Comparison of ENCODE assay signal across 16 cellular contexts in the genomic region with DNA sequence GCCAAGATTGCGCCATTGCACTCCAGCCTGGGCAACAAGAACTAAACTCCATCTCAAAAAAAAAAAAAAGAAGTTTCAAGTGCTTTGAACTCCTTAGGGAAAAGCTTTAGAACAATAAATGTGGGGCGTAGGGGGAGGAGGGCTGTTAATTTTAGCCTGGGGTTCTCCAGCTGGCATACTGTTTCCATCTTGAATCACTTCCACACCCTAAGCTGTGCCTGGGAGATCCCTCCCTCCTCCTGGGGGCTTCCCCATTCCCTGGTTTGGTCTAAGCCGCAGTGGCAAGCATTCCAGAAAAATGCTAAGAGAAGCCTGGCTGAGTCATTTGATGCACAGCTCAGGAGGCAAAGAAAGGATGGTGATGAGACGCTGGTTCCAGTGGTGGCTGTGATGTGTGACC. TPM values are rescaled to one million over a fixed set of nuclear protein-coding genes. Genes with fewer than 3 reads are reported as not detected.
A peak's percentile ranks its signal among the peaks of the same experiment; 100 is the strongest.
DNase-seq lines count a peak whose midpoint lies in the region; ATAC-seq and TF ChIP-seq lines count a peak whose summit lies in the region.
"Had no signal": no experiment of that assay in that cellular context is flagged by ENCODE, and none has a peak within 500 bp of the region (broad histone marks: within the 10 kb centered on the region; RNA-seq: fewer than 3 reads in every experiment).

No MANE protein-coding gene starts in this region.

- H3K4me1 Mint-ChIP-seq in CD4-positive, alpha-beta memory T cell, result peaks cover 27 to 39% (median 32%) of the 10 kb centered on the region in 4 donors
- H3K4me1 Mint-ChIP-seq in neural crest cell, result peaks cover 45% of the 10 kb centered on the region

- H3K9me3 ChIP-seq in CD4-positive, alpha-beta memory T cell (ENCODE audit: control insufficient read depth in 1 of 2, low read length in 2 of 2), result no peaks in the 10 kb centered on the region
- H3K9me3 ChIP-seq: mucosa of descending colon, SJCRH30 had no signal

- TF ChIP-seq CTCF in choroid plexus epithelial cell (conservative IDR thresholded peaks at IDR 0.05; ENCODE audit: low read depth, low read length) (no peak), neural crest cell (conservative IDR thresholded peaks at IDR 0.05) (no peak), GM13976 (IDR thresholded peaks at IDR 0.05; ENCODE audit: borderline replicate concordance, control extremely low read depth, extremely low read depth, insufficient read depth, missing control alignments) (no peak)

- H3K4me3 Mint-ChIP-seq in CD4-positive, alpha-beta memory T cell, result peak overlapping the region in 1 of 8 donors; percentile 72
- H3K4me3 Mint-ChIP-seq in neural crest cell, result peak overlapping the region; percentile 74

- H3K4me1 ChIP-seq in CD4-positive, alpha-beta memory T cell (ENCODE audit: insufficient read depth, low read length), result peaks cover 41% of the 10 kb centered on the region

- H3K27me3 ChIP-seq in CD4-positive, alpha-beta memory T cell (ENCODE audit: insufficient read depth, low read length), result no peaks in the 10 kb centered on the region

- H3K9me3 Mint-ChIP-seq in CD4-positive, alpha-beta memory T cell, result no peaks in the 10 kb centered on the region
- no peaks in the 10 kb centered on the region for H3K9me3 Mint-ChIP-seq in neural crest cell
- H3K9me3 Mint-ChIP-seq: IgD-negative memory B cell had no signal

- H3K36me3 ChIP-seq in CD4-positive, alpha-beta memory T cell (ENCODE audit: insufficient read depth, low read length), result no peaks in the 10 kb centered on the region
- H3K36me3 ChIP-seq: SJCRH30 had no signal

- no peaks in the 10 kb centered on the region for H3K27me3 Mint-ChIP-seq in CD4-positive, alpha-beta memory T cell
- peaks cover 6% of the 10 kb centered on the region for H3K27me3 Mint-ChIP-seq in neural crest cell (ENCODE audit: low read depth)

- peaks cover 0 to 26% of the 10 kb centered on the region in 2 donors for H3K36me3 Mint-ChIP-seq in CD4-positive, alpha-beta memory T cell
- peaks cover 2% of the 10 kb centered on the region for H3K36me3 Mint-ChIP-seq in neural crest cell (ENCODE audit: low read depth)
- H3K36me3 Mint-ChIP-seq: IgD-negative memory B cell had no signal

- in situ Hi-C loops in GM13976 (cut with MboI; ENCODE audit: low sequenced_read_pairs, unreplicated experiment), result no loop called here

- no peak for DNase-seq in CD4-positive, alpha-beta memory T cell
- DNase-seq in LHCN-M2 (ENCODE audit: low read depth) (peak; percentile 70), choroid plexus epithelial cell (ENCODE audit: low read depth) (peak; percentile 14), neural crest cell (ENCODE audit: low read depth, low spot score) (no peak), GM13976 (ENCODE audit: low spot score) (no peak), NCI-H2227 treated with DMSO at 0.1 percent for 48 hours (lab: John Stamatoyannopoulos, UW) (no peak), pons (ENCODE audit: low spot score) (no peak)
- DNase-seq: erythroblast; mucosa of descending colon; NCI-H1694; NK-92 treated with Interleukin-12 subunit alpha and Interleukin-12 subunit beta, amount 100 ng/mL, for 24 hours; right cardiac atrium; SJCRH30; substantia nigra had no signal

- intact Hi-C loops in CD4-positive, alpha-beta memory T cell (cut with micrococcal nuclease), result no loop called here

- CTCF ChIA-PET in CD4-positive, alpha-beta memory T cell (lab: Charles Lee; ENCODE audit: partially characterized antibody), result interaction anchor here (1.4 kb wide), 1 partner anchor 32 kb away, joined by 3 read pairs; a partner anchor contains a TSS

- POLR2A ChIA-PET in CD4-positive, alpha-beta memory T cell (lab: Charles Lee; ENCODE audit: partially characterized antibody), result interaction anchor here (0.7 to 3.3 kb wide), 5 partner anchors 28 to 83 kb away, joined by 3 to 13 read pairs (median 4); a partner anchor contains a TSS

- no peak for ATAC-seq in GM19395 (IDR thresholded peaks at IDR 0.05; ENCODE audit: unreplicated experiment)
- ATAC-seq: mucosa of descending colon, right cardiac atrium had no signal

- no peak overlapping the region for H3K27ac ChIP-seq in CD4-positive, alpha-beta memory T cell (ENCODE audit: low read depth, low read length)
- H3K27ac ChIP-seq: SJCRH30 had no signal

- H3K4me3 ChIP-seq in CD4-positive, alpha-beta memory T cell (ENCODE audit: low read length in 2 of 2), result no peak overlapping the region
- no peak overlapping the region for H3K4me3 ChIP-seq in choroid plexus epithelial cell (ENCODE audit: low read depth, low read length)
- H3K4me3 ChIP-seq: mucosa of descending colon, SJCRH30 had no signal

- peak overlapping the region in 5 of 7 donors; percentile 12 to 48 (median 30) for H3K27ac Mint-ChIP-seq in CD4-positive, alpha-beta memory T cell
- H3K27ac Mint-ChIP-seq in neural crest cell (ENCODE audit: unreplicated experiment), result no peak overlapping the region
- H3K27ac Mint-ChIP-seq: IgD-negative memory B cell had no signal

RNA-seq across cellular contexts. Expression of a gene that starts 2.3 kb away (rescaled TPM):
- 10 to 100 TPM; 88.6 to 88.7 TPM for total RNA-seq in CD4-positive, alpha-beta memory T cell
- polyA plus RNA-seq in CD4-positive, alpha-beta memory T cell, result 10 to 100 TPM; 14.4 to 45.8 TPM
- 28.4 and 30.8 TPM in 2 replicates for total RNA-seq in LHCN-M2 (2014; rRNA removed)
- polyA plus RNA-seq in LHCN-M2 (2012), result 34.0 TPM
- total RNA-seq in neural crest cell, result 93.2 and 94.3 TPM in 2 replicates

RNA-seq across cellular contexts. Expression of a gene that starts 9.1 kb away (rescaled TPM):
- 1 to 10 TPM; 1.3 to 1.5 TPM for total RNA-seq in CD4-positive, alpha-beta memory T cell
- polyA plus RNA-seq in CD4-positive, alpha-beta memory T cell, result under 1 TPM; 0.61 to 0.69 TPM
- 0.34 TPM in 1 of 2 replicates, not detected in the other for total RNA-seq in LHCN-M2 (2014; rRNA removed)
- polyA plus RNA-seq in LHCN-M2 (2012), result 0.46 TPM
- total RNA-seq in neural crest cell, result 8.6 and 8.7 TPM in 2 replicates
- polyA plus RNA-seq: IgD-negative memory B cell had no signal

RNA-seq across cellular contexts. Expression of a gene that starts 28.6 kb away (rescaled TPM):
- total RNA-seq in CD4-positive, alpha-beta memory T cell, result 10 to 100 TPM; 82.3 to 83.5 TPM
- 100 to 1,000 TPM in 1 of 2 donors, 10 to 100 TPM in 1; 73.0 to 122 TPM for polyA plus RNA-seq in CD4-positive, alpha-beta memory T cell
- total RNA-seq in LHCN-M2 (2014; rRNA removed) (26.3 and 40.8 TPM in 2 replicates), neural crest cell (37.9 TPM in 2 replicates)
- 28.9 TPM for polyA plus RNA-seq in LHCN-M2 (2012)

RNA-seq across cellular contexts. Expression of a gene that starts 32.4 kb away (rescaled TPM):
- 10 to 100 TPM; 36.9 to 37.7 TPM for total RNA-seq in CD4-positive, alpha-beta memory T cell
- 10 to 100 TPM; 44.7 to 48.6 TPM for polyA plus RNA-seq in CD4-positive, alpha-beta memory T cell
- 111 and 130 TPM in 2 replicates for total RNA-seq in LHCN-M2 (2014; rRNA removed)
- polyA plus RNA-seq in LHCN-M2 (2012), result 104 TPM
- 37.5 and 37.7 TPM in 2 replicates for total RNA-seq in neural crest cell

RNA-seq across cellular contexts. Expression of a gene that starts 44.2 kb away (rescaled TPM):
- total RNA-seq in CD4-positive, alpha-beta memory T cell, result 10 to 100 TPM; 13.9 to 16.3 TPM
- polyA plus RNA-seq in CD4-positive, alpha-beta memory T cell, result under 1 TPM in 1 of 2 donors, not detected in 1; 0.25 TPM
- 0.32 TPM in 1 of 2 replicates, not detected in the other for total RNA-seq in LHCN-M2 (2014; rRNA removed)
- not detected for polyA plus RNA-seq in LHCN-M2 (2012)
- 1.9 and 2.4 TPM in 2 replicates for total RNA-seq in neural crest cell
- total RNA-seq: SJCRH30 had no signal

Comparison
In these comparisons a context has a peak if more than half of its experiments do, and no peak if none do; other contexts are left out.
1. DNase-seq: peak in LHCN-M2 (single experiment) and choroid plexus epithelial cell (single experiment); none in CD4-positive, alpha-beta memory T cell (0 of 5), neural crest cell (single experiment), GM13976 (single experiment), NCI-H2227 treated with DMSO at 0.1 percent for 48 hours (single experiment) and pons (single experiment).